ENCODE assay signal across 1 cellular context in the genomic region with DNA sequence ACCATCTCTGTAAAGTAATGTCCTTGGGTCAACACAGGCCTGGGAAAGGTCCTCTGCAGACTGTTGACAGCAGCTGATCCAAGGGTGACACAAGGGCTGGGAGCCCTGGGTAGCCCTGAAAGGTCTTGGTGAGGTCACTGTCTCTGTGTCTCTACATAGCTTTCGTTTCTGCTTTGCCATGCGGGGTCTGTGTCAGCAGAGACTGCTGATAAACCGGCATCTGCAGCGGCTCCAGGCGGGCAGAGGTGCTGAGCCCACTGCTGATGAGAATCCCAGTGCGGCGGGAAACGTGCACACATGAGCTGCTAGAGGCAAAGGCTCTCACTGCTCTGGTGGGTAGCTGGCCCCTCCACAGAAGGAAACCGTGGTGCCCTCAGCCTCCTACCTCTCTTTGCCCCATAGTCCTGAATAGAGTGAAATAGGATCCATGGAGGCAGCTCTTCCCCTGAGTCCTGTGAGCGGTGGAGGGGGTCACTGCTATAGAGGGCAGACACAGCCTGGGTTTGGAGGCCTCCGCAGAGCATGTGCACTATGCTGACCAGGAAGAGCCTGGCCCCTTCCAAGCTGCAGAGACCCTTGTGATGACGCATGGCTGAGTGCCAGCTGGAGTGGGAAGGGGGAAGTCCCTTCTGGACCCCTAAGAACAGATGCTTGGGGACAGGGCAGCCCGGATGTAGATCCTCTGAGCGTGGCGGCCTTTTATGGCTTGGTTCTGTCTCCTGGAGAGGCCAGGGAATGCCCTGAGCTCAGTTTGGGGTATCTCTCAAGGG.
TF ChIP-seq lines count a peak whose summit lies in the region.

No MANE protein-coding gene starts in this region.

TF ChIP-seq in H1, 55 proteins besides CTCF, POLR2A, EP300 and RAD21:
- TF ChIP-seq ASH2L (IDR thresholded peaks at IDR 0.05; ENCODE audit: low read length) (no peak), SUZ12 (IDR thresholded peaks at IDR 0.05; ENCODE audit: low read length) (no peak), RBBP5 (IDR thresholded peaks at IDR 0.05; ENCODE audit: borderline replicate concordance, low read depth, low read length) (no peak), BACH1 (IDR thresholded peaks at IDR 0.05; ENCODE audit: low read length) (no peak), CBX8 (IDR thresholded peaks at IDR 0.05; ENCODE audit: borderline replicate concordance, low read depth, low read length) (no peak), HDAC2 (IDR thresholded peaks at IDR 0.05; ENCODE audit: borderline replicate concordance in 1 of 2, low read depth in 2 of 2, low read length in 2 of 2) (no peak), CTBP2 (IDR thresholded peaks at IDR 0.05; ENCODE audit: borderline replicate concordance, insufficient read depth, insufficient read length, low read length) (no peak), TEAD4 (IDR thresholded peaks at IDR 0.05; ENCODE audit: low read depth, low read length) (no peak), EZH2 (IDR thresholded peaks at IDR 0.05; ENCODE audit: low read depth, low read length, severe bottlenecking) (no peak)
- TF ChIP-seq, protein P1, sequence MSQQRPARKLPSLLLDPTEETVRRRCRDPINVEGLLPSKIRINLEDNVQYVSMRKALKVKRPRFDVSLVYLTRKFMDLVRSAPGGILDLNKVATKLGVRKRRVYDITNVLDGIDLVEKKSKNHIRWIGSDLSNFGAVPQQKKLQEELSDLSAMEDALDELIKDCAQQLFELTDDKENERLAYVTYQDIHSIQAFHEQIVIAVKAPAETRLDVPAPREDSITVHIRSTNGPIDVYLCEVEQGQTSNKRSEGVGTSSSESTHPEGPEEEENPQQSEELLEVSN (IDR thresholded peaks at IDR 0.05) = no peak
- TF ChIP-seq, protein P2, sequence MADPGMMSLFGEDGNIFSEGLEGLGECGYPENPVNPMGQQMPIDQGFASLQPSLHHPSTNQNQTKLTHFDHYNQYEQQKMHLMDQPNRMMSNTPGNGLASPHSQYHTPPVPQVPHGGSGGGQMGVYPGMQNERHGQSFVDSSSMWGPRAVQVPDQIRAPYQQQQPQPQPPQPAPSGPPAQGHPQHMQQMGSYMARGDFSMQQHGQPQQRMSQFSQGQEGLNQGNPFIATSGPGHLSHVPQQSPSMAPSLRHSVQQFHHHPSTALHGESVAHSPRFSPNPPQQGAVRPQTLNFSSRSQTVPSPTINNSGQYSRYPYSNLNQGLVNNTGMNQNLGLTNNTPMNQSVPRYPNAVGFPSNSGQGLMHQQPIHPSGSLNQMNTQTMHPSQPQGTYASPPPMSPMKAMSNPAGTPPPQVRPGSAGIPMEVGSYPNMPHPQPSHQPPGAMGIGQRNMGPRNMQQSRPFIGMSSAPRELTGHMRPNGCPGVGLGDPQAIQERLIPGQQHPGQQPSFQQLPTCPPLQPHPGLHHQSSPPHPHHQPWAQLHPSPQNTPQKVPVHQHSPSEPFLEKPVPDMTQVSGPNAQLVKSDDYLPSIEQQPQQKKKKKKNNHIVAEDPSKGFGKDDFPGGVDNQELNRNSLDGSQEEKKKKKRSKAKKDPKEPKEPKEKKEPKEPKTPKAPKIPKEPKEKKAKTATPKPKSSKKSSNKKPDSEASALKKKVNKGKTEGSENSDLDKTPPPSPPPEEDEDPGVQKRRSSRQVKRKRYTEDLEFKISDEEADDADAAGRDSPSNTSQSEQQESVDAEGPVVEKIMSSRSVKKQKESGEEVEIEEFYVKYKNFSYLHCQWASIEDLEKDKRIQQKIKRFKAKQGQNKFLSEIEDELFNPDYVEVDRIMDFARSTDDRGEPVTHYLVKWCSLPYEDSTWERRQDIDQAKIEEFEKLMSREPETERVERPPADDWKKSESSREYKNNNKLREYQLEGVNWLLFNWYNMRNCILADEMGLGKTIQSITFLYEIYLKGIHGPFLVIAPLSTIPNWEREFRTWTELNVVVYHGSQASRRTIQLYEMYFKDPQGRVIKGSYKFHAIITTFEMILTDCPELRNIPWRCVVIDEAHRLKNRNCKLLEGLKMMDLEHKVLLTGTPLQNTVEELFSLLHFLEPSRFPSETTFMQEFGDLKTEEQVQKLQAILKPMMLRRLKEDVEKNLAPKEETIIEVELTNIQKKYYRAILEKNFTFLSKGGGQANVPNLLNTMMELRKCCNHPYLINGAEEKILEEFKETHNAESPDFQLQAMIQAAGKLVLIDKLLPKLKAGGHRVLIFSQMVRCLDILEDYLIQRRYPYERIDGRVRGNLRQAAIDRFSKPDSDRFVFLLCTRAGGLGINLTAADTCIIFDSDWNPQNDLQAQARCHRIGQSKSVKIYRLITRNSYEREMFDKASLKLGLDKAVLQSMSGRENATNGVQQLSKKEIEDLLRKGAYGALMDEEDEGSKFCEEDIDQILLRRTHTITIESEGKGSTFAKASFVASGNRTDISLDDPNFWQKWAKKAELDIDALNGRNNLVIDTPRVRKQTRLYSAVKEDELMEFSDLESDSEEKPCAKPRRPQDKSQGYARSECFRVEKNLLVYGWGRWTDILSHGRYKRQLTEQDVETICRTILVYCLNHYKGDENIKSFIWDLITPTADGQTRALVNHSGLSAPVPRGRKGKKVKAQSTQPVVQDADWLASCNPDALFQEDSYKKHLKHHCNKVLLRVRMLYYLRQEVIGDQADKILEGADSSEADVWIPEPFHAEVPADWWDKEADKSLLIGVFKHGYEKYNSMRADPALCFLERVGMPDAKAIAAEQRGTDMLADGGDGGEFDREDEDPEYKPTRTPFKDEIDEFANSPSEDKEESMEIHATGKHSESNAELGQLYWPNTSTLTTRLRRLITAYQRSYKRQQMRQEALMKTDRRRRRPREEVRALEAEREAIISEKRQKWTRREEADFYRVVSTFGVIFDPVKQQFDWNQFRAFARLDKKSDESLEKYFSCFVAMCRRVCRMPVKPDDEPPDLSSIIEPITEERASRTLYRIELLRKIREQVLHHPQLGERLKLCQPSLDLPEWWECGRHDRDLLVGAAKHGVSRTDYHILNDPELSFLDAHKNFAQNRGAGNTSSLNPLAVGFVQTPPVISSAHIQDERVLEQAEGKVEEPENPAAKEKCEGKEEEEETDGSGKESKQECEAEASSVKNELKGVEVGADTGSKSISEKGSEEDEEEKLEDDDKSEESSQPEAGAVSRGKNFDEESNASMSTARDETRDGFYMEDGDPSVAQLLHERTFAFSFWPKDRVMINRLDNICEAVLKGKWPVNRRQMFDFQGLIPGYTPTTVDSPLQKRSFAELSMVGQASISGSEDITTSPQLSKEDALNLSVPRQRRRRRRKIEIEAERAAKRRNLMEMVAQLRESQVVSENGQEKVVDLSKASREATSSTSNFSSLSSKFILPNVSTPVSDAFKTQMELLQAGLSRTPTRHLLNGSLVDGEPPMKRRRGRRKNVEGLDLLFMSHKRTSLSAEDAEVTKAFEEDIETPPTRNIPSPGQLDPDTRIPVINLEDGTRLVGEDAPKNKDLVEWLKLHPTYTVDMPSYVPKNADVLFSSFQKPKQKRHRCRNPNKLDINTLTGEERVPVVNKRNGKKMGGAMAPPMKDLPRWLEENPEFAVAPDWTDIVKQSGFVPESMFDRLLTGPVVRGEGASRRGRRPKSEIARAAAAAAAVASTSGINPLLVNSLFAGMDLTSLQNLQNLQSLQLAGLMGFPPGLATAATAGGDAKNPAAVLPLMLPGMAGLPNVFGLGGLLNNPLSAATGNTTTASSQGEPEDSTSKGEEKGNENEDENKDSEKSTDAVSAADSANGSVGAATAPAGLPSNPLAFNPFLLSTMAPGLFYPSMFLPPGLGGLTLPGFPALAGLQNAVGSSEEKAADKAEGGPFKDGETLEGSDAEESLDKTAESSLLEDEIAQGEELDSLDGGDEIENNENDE (IDR thresholded peaks at IDR 0.05; ENCODE audit: insufficient replicate concordance, low read length) = no peak
TF ChIP-seq in H1: peak in this region for 0.
